11 cellular contexts compared by ENCODE assay signal in the genomic region with DNA sequence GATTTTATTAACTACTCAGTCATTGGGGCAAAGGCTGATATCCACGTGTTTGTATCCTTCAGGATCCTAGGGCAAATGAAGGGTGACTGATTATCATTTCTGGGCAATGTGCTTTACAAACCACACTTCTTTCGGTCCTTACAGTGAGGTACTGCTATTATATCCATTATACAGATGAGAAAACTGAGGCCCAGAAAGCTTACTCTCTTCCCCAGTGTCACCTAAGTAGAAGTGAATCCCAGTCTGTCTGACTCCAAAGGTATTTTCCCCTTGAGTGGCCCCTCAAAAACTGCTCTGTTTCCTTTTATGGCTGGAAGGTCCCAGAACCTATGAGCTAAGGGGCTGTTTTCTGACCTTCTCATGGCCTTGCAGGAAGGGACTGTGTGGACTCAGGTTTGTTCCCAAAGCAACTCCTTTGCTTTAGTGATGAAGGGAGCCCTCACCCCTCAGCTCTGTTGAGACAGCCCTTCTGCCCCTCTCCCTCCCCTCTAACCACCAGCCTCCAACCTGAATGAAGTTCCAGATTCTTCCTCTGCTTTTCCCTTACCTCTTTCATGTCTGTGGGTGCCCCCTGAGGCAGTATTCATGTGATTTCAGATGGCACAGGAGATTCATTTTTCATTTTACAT. TPM values are rescaled to one million over a fixed set of nuclear protein-coding genes. Genes with fewer than 3 reads are reported as not detected.
DNase-seq lines count a peak whose midpoint lies in the region; ATAC-seq and TF ChIP-seq lines count a peak whose summit lies in the region.
"Had no signal": no experiment of that assay in that cellular context is flagged by ENCODE, and none has a peak within 500 bp of the region (broad histone marks: within the 10 kb centered on the region; RNA-seq: fewer than 3 reads in every experiment).

No MANE protein-coding gene starts in this region.

- peak overlapping the region; percentile 24; the same call in 1 of the 2 replicates for H2AFZ ChIP-seq in KMS-11 (ENCODE audit: low read depth)

- TF ChIP-seq CTCF in KMS-11 (conservative IDR thresholded peaks at IDR 0.05; ENCODE audit: low read depth, low read length) (no peak), osteocyte (IDR thresholded peaks at IDR 0.05) (no peak), foreskin fibroblast (IDR thresholded peaks at IDR 0.05; ENCODE audit: low read depth, low read length) (no peak)

- no peak for ATAC-seq in activated naive CD8-positive, alpha-beta T cell treated with anti-CD3 and anti-CD28 coated beads, Interleukin-2, amount 50 U/mL, for 24 hours
- no peak for ATAC-seq in HG03432 (IDR thresholded peaks at IDR 0.05; ENCODE audit: unreplicated experiment)

- H3K4me2 ChIP-seq in KMS-11, result peak overlapping the region; percentile 76

- peaks cover 69 to 83% (median 69%) of the 10 kb centered on the region in 3 donors for H3K4me1 Mint-ChIP-seq in CD8-positive, alpha-beta memory T cell
- H3K4me1 Mint-ChIP-seq in activated naive CD8-positive, alpha-beta T cell treated with anti-CD3 and anti-CD28 coated beads, Interleukin-2, amount 50 U/mL, for 24 hours, result peaks cover 50% of the 10 kb centered on the region
- H3K4me1 Mint-ChIP-seq in osteocyte (ENCODE audit: unreplicated experiment), result no peaks in the 10 kb centered on the region

- peak overlapping the region; percentile 43 for H3K4me3 ChIP-seq in CD8-positive, alpha-beta memory T cell (ENCODE audit: low read length)
- H3K4me3 ChIP-seq in KMS-11 (IDR thresholded peaks at IDR 0.05; ENCODE audit: insufficient read depth, low read depth, low read length) (no peak overlapping the region), foreskin fibroblast (ENCODE audit: low read depth in 1 of 2, low read length in 2 of 2) (no peak overlapping the region)
- H3K4me3 ChIP-seq: testis had no signal

- H3K9me3 ChIP-seq in CD8-positive, alpha-beta memory T cell (ENCODE audit: low read length), result no peaks in the 10 kb centered on the region
- H3K9me3 ChIP-seq: testis had no signal

- peaks cover 3 to 33% (median 5%) of the 10 kb centered on the region in 3 donors for H3K36me3 Mint-ChIP-seq in CD8-positive, alpha-beta memory T cell
- peaks cover 7% of the 10 kb centered on the region for H3K36me3 Mint-ChIP-seq in activated naive CD8-positive, alpha-beta T cell treated with anti-CD3 and anti-CD28 coated beads, Interleukin-2, amount 50 U/mL, for 24 hours (ENCODE audit: low read depth)
- peaks cover 2% of the 10 kb centered on the region for H3K36me3 Mint-ChIP-seq in osteocyte (ENCODE audit: unreplicated experiment)

- H3K27me3 ChIP-seq in CD8-positive, alpha-beta memory T cell (ENCODE audit: insufficient read depth, low read length, poor library complexity, severe bottlenecking), result no peaks in the 10 kb centered on the region
- H3K27me3 ChIP-seq in KMS-11 (ENCODE audit: insufficient read depth, low read depth), result no peaks in the 10 kb centered on the region
- H3K27me3 ChIP-seq: testis had no signal

- peak overlapping the region in 6 of 7 donors; percentile 27 to 76 (median 64) for H3K4me3 Mint-ChIP-seq in CD8-positive, alpha-beta memory T cell
- H3K4me3 Mint-ChIP-seq in activated naive CD8-positive, alpha-beta T cell treated with anti-CD3 and anti-CD28 coated beads, Interleukin-2, amount 50 U/mL, for 24 hours, result no peak overlapping the region
- no peak overlapping the region for H3K4me3 Mint-ChIP-seq in osteocyte (ENCODE audit: unreplicated experiment)

- H3K9me3 Mint-ChIP-seq in CD8-positive, alpha-beta memory T cell, result peaks cover 0 to 24% (median 9%) of the 10 kb centered on the region in 5 donors
- peaks cover 10% of the 10 kb centered on the region for H3K9me3 Mint-ChIP-seq in activated naive CD8-positive, alpha-beta T cell treated with anti-CD3 and anti-CD28 coated beads, Interleukin-2, amount 50 U/mL, for 24 hours
- peaks cover 17% of the 10 kb centered on the region for H3K9me3 Mint-ChIP-seq in osteocyte (ENCODE audit: unreplicated experiment)

- no peak for DNase-seq in CD8-positive, alpha-beta memory T cell
- no peak for DNase-seq in activated naive CD8-positive, alpha-beta T cell treated with anti-CD3 and anti-CD28 coated beads, Interleukin-2, amount 50 U/mL, for 24 hours
- DNase-seq in osteocyte (ENCODE audit: extremely low spot score, unreplicated experiment) (peak; percentile 15), NCI-H146 treated with DMSO at 0.1 percent for 48 hours (lab: John Stamatoyannopoulos, UW; ENCODE audit: unreplicated experiment) (no peak), foreskin fibroblast (no peak)
- DNase-seq in stimulated activated CD4-positive, alpha-beta T cell treated with anti-CD3 and anti-CD28 coated beads, Interleukin-15, amount 100 ng/mL, for 24 hours, result no peak

- H3K27me3 Mint-ChIP-seq in CD8-positive, alpha-beta memory T cell, result no peaks in the 10 kb centered on the region
- no peaks in the 10 kb centered on the region for H3K27me3 Mint-ChIP-seq in activated naive CD8-positive, alpha-beta T cell treated with anti-CD3 and anti-CD28 coated beads, Interleukin-2, amount 50 U/mL, for 24 hours
- H3K27me3 Mint-ChIP-seq in osteocyte (ENCODE audit: unreplicated experiment), result peaks cover 42% of the 10 kb centered on the region

- peak overlapping the region; percentile 32; the same call in 1 of the 2 replicates for H3K9ac ChIP-seq in KMS-11

- no peaks in the 10 kb centered on the region for H4K20me1 ChIP-seq in KMS-11 (ENCODE audit: insufficient read depth)

- CTCF ChIA-PET in CD8-positive, alpha-beta memory T cell (lab: Charles Lee), result interaction anchor here (0.6 to 5.2 kb wide), 10 partner anchors 10 to 58 kb away, joined by 3 to 42 read pairs (median 4); a partner anchor contains a TSS

- no peaks in the 10 kb centered on the region for H3K79me2 ChIP-seq in KMS-11 (ENCODE audit: insufficient read depth, low read depth)

- POLR2A ChIA-PET in CD8-positive, alpha-beta memory T cell (lab: Charles Lee), result interaction anchor here (1.4 to 1.5 kb wide), 3 partner anchors 24 to 64 kb away, joined by 4 to 6 read pairs (median 5); no protein-coding TSS in a partner anchor

- peak overlapping the region; percentile 43 for H3K27ac ChIP-seq in CD8-positive, alpha-beta memory T cell (ENCODE audit: low read depth, low read length)
- H3K27ac ChIP-seq in KMS-11, result peak overlapping the region; percentile 88
- H3K27ac ChIP-seq: testis had no signal

- H3K4me1 ChIP-seq in CD8-positive, alpha-beta memory T cell (ENCODE audit: insufficient read depth, low read length), result peaks cover 45% of the 10 kb centered on the region
- peaks cover 59% of the 10 kb centered on the region for H3K4me1 ChIP-seq in KMS-11 (ENCODE audit: low read depth, poor library complexity, severe bottlenecking)
- H3K4me1 ChIP-seq: testis had no signal

- H3K36me3 ChIP-seq in CD8-positive, alpha-beta memory T cell (ENCODE audit: insufficient read depth, low read length), result no peaks in the 10 kb centered on the region
- H3K36me3 ChIP-seq in KMS-11 (ENCODE audit: insufficient read depth), result no peaks in the 10 kb centered on the region

- peak overlapping the region; percentile 88 to 97 (median 93) for H3K27ac Mint-ChIP-seq in CD8-positive, alpha-beta memory T cell
- H3K27ac Mint-ChIP-seq in activated naive CD8-positive, alpha-beta T cell treated with anti-CD3 and anti-CD28 coated beads, Interleukin-2, amount 50 U/mL, for 24 hours, result peak overlapping the region; percentile 95
- no peak overlapping the region for H3K27ac Mint-ChIP-seq in osteocyte (ENCODE audit: unreplicated experiment)

RNA-seq across cellular contexts. Expression of a gene that starts 27.4 kb away (rescaled TPM):
- total RNA-seq in CD8-positive, alpha-beta memory T cell, result 10 to 100 TPM; 25.8 to 29.8 TPM
- polyA plus RNA-seq in CD8-positive, alpha-beta memory T cell, result 51.9 TPM
- total RNA-seq in osteocyte, result 4.6 and 4.8 TPM in 2 replicates

RNA-seq across cellular contexts. Expression of a gene that starts 58.6 kb away (rescaled TPM):
- 10 to 100 TPM; 46.1 to 48.5 TPM for total RNA-seq in CD8-positive, alpha-beta memory T cell
- polyA plus RNA-seq in CD8-positive, alpha-beta memory T cell, result 23.5 TPM
- total RNA-seq in osteocyte, result not detected in 2 replicates
- total RNA-seq: endothelial cell of umbilical vein, NCI-H460 had no signal
- polyA plus RNA-seq: endothelial cell of umbilical vein had no signal

Comparison
In these comparisons a context has a peak if more than half of its experiments do, and no peak if none do; other contexts are left out.
1. H3K4me3 Mint-ChIP-seq: peak in CD8-positive, alpha-beta memory T cell (6 of 7); none in activated naive CD8-positive, alpha-beta T cell treated with anti-CD3 and anti-CD28 coated beads, Interleukin-2, amount 50 U/mL, for 24 hours (single experiment) and osteocyte (single experiment).
2. RNA of a gene that starts 58.6 kb away (total RNA-seq): 46.1 to 48.5 TPM in CD8-positive, alpha-beta memory T cell; not detected in osteocyte; every median in the first group is over 10 times any median in the second.